8 cellular contexts compared by ENCODE assay signal in the genomic region with DNA sequence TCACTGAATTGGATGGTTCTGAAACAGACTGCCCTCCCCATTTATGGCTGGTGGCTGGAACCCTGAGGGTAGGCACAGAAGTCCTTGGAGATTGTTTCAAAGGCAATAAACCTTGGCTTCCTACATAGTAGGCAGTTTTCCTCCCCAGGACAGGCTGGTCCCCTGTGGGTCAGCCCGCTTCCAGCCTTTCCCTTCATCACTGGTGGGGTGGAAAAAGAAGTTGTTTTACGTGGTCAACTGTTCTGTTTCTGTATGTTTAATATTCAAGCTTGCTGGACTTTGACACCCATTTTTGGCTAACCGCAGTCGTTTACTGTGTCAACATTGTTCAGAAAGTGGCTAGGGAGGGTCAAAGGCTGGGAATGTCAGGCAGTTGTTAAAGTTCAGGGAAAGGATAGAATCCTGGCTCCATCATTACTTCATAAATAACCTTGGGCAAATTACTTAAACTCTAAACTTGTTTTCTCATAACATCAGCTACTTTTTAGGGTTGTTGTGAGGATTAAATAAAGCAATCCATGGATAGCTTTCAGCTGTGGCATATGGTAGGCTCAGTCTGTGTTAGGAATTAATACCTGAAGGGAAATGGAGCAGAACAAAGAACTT. TPM values are rescaled to one million over a fixed set of nuclear protein-coding genes. Genes with fewer than 3 reads are reported as not detected.
DNase-seq lines count a peak whose midpoint lies in the region; TF ChIP-seq lines count a peak whose summit lies in the region.

No MANE protein-coding gene starts in this region.

- H3K27ac ChIP-seq in sigmoid colon: peak overlapping the region; percentile 6 to 99 (median 15)

- H3K27me3 ChIP-seq in sigmoid colon: no peaks in the 10 kb centered on the region

- 13 to 56% methylated on average over 4 of the region's 4 CpGs for WGBS in sigmoid colon, 2 donors

- H3K9me3 ChIP-seq in sigmoid colon: no peaks in the 10 kb centered on the region

- intact Hi-C loops in sigmoid colon (cut with DNase I): loop anchor here (10.0 kb wide), 1 partner anchor 344 kb away; a partner anchor contains a TSS

- TF ChIP-seq POLR2A in sigmoid colon (IDR thresholded peaks at IDR 0.05): no peak

- peaks cover 0 to 30% (median 28%) of the 10 kb centered on the region in 4 donors for H3K4me1 ChIP-seq in sigmoid colon

- TF ChIP-seq CTCF in fibroblast of mammary gland (conservative IDR thresholded peaks at IDR 0.05; ENCODE audit: control insufficient read depth, insufficient read depth, low read depth, low read length): no peak
- no peak for TF ChIP-seq CTCF in sigmoid colon (IDR thresholded peaks at IDR 0.05)

- peaks cover 3 to 36% (median 13%) of the 10 kb centered on the region in 4 donors for H3K36me3 ChIP-seq in sigmoid colon

- H3K4me3 ChIP-seq in fibroblast of mammary gland (ENCODE audit: control insufficient read depth, low read depth, low read length) (peak overlapping the region; percentile 90), sigmoid colon (peak overlapping the region in 2 of 4 donors; percentile 76 to 98)

- no peak for TF ChIP-seq EP300 in sigmoid colon (IDR thresholded peaks at IDR 0.05)

- DNase-seq in H4 (ENCODE audit: low spot score): peak; percentile 27
- peak; percentile 31 for DNase-seq in RPMI7951 (ENCODE audit: low read depth)
- peak; percentile 25 for DNase-seq in fibroblast of mammary gland (ENCODE audit: low read depth)
- DNase-seq in sigmoid colon: no peak
- DNase-seq in iPS-NIHi11 (ENCODE audit: low spot score): no peak
- DNase-seq in effector CD8-positive, alpha-beta T cell (lab: John Stamatoyannopoulos, UW): no peak
- no peak for DNase-seq in activated CD8-positive, alpha-beta memory T cell treated with anti-CD3 and anti-CD28 coated beads, Interleukin-2, amount 50 U/mL, for 48 hours
- DNase-seq in RPMI8226: no peak

RNA-seq across cellular contexts. Expression of a gene that starts 2.4 kb away (rescaled TPM):
- 41.2 and 42.4 TPM in 2 replicates for total RNA-seq in H4 (2014; rRNA removed; shearing (Covaris generic))
- total RNA-seq in RPMI7951 (2014; rRNA removed; shearing (Covaris generic)): 56.1 and 58.5 TPM in 2 replicates
- total RNA-seq in sigmoid colon: 100 to 1,000 TPM in 2 of 4 donors, 10 to 100 TPM in 2; 80.9 to 111 (median 96.4) TPM
- 10 to 100 TPM; 37.4 to 65.5 (median 63.8) TPM for polyA plus RNA-seq in sigmoid colon

Comparison
In these comparisons a context has a peak if more than half of its experiments do, and no peak if none do; other contexts are left out.
1. DNase-seq: peak in H4 (single experiment), RPMI7951 (single experiment) and fibroblast of mammary gland (single experiment); none in sigmoid colon (single experiment), iPS-NIHi11 (single experiment), effector CD8-positive, alpha-beta T cell (single experiment), activated CD8-positive, alpha-beta memory T cell treated with anti-CD3 and anti-CD28 coated beads, Interleukin-2, amount 50 U/mL, for 48 hours (single experiment) and RPMI8226 (single experiment).